8 cellular contexts compared by ENCODE assay signal in genomic region chr5:96434201-96434645, GRCh38. TPM values are rescaled to one million over a fixed set of nuclear protein-coding genes. Genes with fewer than 3 reads are reported as not detected.
DNase-seq lines count a peak whose midpoint lies in the region; ATAC-seq and TF ChIP-seq lines count a peak whose summit lies in the region.

No MANE protein-coding gene starts in this region.

- H3K9me3 ChIP-seq in thoracic aorta = no peaks in the 10 kb centered on the region

- no peak overlapping the region for H3K4me3 ChIP-seq in mesendoderm (ENCODE audit: low read length)
- no peak overlapping the region for H3K4me3 ChIP-seq in thoracic aorta

- no peak overlapping the region for H3K27ac ChIP-seq in mesendoderm (ENCODE audit: low read depth, low read length)
- no peak overlapping the region for H3K27ac ChIP-seq in thoracic aorta

- no peak overlapping the region for H2BK15ac ChIP-seq in mesendoderm (replicated peaks; ENCODE audit: low read depth)

- no peak overlapping the region for H2BK5ac ChIP-seq in mesendoderm (ENCODE audit: low read length)

- POLR2A ChIA-PET in GM10248 (lab: Yijun Ruan, JAX) (no interaction called here), WTC11 (lab: Charles Lee) (interaction anchor here (0.6 kb wide), 1 partner anchor 60 kb away, joined by 3 read pairs; no protein-coding TSS in a partner anchor)

- H3K36me3 ChIP-seq in mesendoderm (ENCODE audit: control insufficient read depth, insufficient read depth, low read length) (no peaks in the 10 kb centered on the region), thoracic aorta (no peaks in the 10 kb centered on the region)

- H3K27me3 Mint-ChIP-seq in WTC11 (ENCODE audit: low read depth) (peaks cover 56% of the 10 kb centered on the region), endothelial cell (ENCODE audit: unreplicated experiment) (peaks cover 14% of the 10 kb centered on the region)

- no peaks in the 10 kb centered on the region for H3K79me1 ChIP-seq in mesendoderm (ENCODE audit: low read length)

- H3K36me3 Mint-ChIP-seq in WTC11 = no peaks in the 10 kb centered on the region
- H3K36me3 Mint-ChIP-seq in endothelial cell (ENCODE audit: low read depth, unreplicated experiment) = no peaks in the 10 kb centered on the region

- peak; percentile 48 for DNase-seq in GM10248 (ENCODE audit: extremely low spot score)
- peak; percentile 34 for DNase-seq in NCI-H146 treated with DMSO at 0.1 percent for 48 hours (lab: John Stamatoyannopoulos, UW; ENCODE audit: unreplicated experiment)
- peak; percentile 89 for DNase-seq in WTC11 (ENCODE audit: low spot score)
- peak; percentile 82 for DNase-seq in endothelial cell (ENCODE audit: low spot score)
- DNase-seq in mesendoderm = peak; percentile 91
- peak; percentile 4 for DNase-seq in thoracic aorta (ENCODE audit: low spot score)

- ATAC-seq in HG02610 (IDR thresholded peaks at IDR 0.05; ENCODE audit: unreplicated experiment) (peak; percentile 75), WTC11 (peak; percentile 79), thoracic aorta (ENCODE audit: insufficient number of reproducible peaks, low FRiP score, low read depth) (no peak), HG02840 (IDR thresholded peaks at IDR 0.05; ENCODE audit: low FRiP score, unreplicated experiment) (no peak)

- H3K4ac ChIP-seq in mesendoderm (ENCODE audit: low read depth, low read length) = no peak overlapping the region

- H3K27ac Mint-ChIP-seq in WTC11 (no peak overlapping the region), endothelial cell (ENCODE audit: unreplicated experiment) (peak overlapping the region; percentile 3)

- no peak overlapping the region for H2AK5ac ChIP-seq in mesendoderm (ENCODE audit: low read length)

- H3K4me2 ChIP-seq in mesendoderm (ENCODE audit: low read length) = no peak overlapping the region

- TF ChIP-seq CTCF in GM10248 (IDR thresholded peaks at IDR 0.05; ENCODE audit: control extremely low read depth, extremely low read depth, low read depth, missing control alignments) = no peak
- TF ChIP-seq CTCF in WTC11 (IDR thresholded peaks at IDR 0.05) = no peak
- TF ChIP-seq CTCF in endothelial cell (IDR thresholded peaks at IDR 0.05; ENCODE audit: unreplicated experiment) = peak; percentile 14
- TF ChIP-seq CTCF in thoracic aorta (IDR thresholded peaks at IDR 0.05) = no peak

- no peak overlapping the region for H4K8ac ChIP-seq in mesendoderm (ENCODE audit: low read depth, low read length)

- H3K18ac ChIP-seq in mesendoderm (ENCODE audit: low read length) = no peak overlapping the region

- no peaks in the 10 kb centered on the region for H3K79me2 ChIP-seq in mesendoderm (ENCODE audit: control insufficient read depth, insufficient read depth, low read length)

- no peak overlapping the region for H3K9ac ChIP-seq in mesendoderm (ENCODE audit: low read length)

- no peak overlapping the region for H4K5ac ChIP-seq in mesendoderm (ENCODE audit: low read length)

- no peak overlapping the region for H3K56ac ChIP-seq in mesendoderm (ENCODE audit: low read length)

- CTCF ChIA-PET in GM10248 (lab: Yijun Ruan, JAX) (interaction anchor here (0.9 to 1.3 kb wide), 3 partner anchors 36 to 369 kb away, joined by 3 read pairs; no protein-coding TSS in a partner anchor), WTC11 (lab: Charles Lee) (interaction anchor here (0.6 to 1.5 kb wide), 7 partner anchors 28 to 229 kb away, joined by 3 to 5 read pairs (median 3); no protein-coding TSS in a partner anchor)

- peaks cover 6% of the 10 kb centered on the region for H3K27me3 ChIP-seq in mesendoderm (ENCODE audit: insufficient read depth, low read length, poor library complexity)
- peaks cover 11% of the 10 kb centered on the region for H3K27me3 ChIP-seq in thoracic aorta (replicated peaks; ENCODE audit: insufficient read depth)

- H3K4me1 Mint-ChIP-seq in WTC11 (peaks cover 41% of the 10 kb centered on the region), endothelial cell (ENCODE audit: unreplicated experiment) (peaks cover 26% of the 10 kb centered on the region)

- no CpG with 5 or more reads among the region's 11 CpGs for WGBS in mesendoderm (ENCODE audit: extremely low coverage, insufficient coverage, low lambda C conversion rate)

- no peak overlapping the region for H3K23ac ChIP-seq in mesendoderm (ENCODE audit: low read length)

- H3K4me3 Mint-ChIP-seq in WTC11 = peak overlapping the region; percentile 88
- H3K4me3 Mint-ChIP-seq in endothelial cell (ENCODE audit: unreplicated experiment) = no peak overlapping the region

- H3K4me1 ChIP-seq in mesendoderm (ENCODE audit: control insufficient read depth, low read depth, low read length) (no peaks in the 10 kb centered on the region), thoracic aorta (ENCODE audit: control insufficient read depth in 1 of 2, low read depth in 2 of 2) (peaks cover 13 to 31% of the 10 kb centered on the region in 2 donors)

- no peak overlapping the region for H2BK120ac ChIP-seq in mesendoderm (ENCODE audit: low read depth, low read length)

- H3K9me3 Mint-ChIP-seq in WTC11 = no peaks in the 10 kb centered on the region
- H3K9me3 Mint-ChIP-seq in endothelial cell (ENCODE audit: unreplicated experiment) = no peaks in the 10 kb centered on the region

TF ChIP-seq in WTC11, 78 proteins besides CTCF, POLR2A, EP300 and RAD21 (continues in another document):
- TF ChIP-seq PREB (CRISPR knock-in tag; IDR thresholded peaks at IDR 0.05; ENCODE audit: borderline replicate concordance) (no peak), KAT7 (CRISPR knock-in tag; IDR thresholded peaks at IDR 0.05; ENCODE audit: borderline replicate concordance) (0 out of 2 replicates have a peak, but pooled peaks have one; percentile 37), JAZF1 (CRISPR knock-in tag; IDR thresholded peaks at IDR 0.05) (no peak), ZNF512 (CRISPR knock-in tag; IDR thresholded peaks at IDR 0.05; ENCODE audit: borderline replicate concordance) (0 out of 2 replicates have a peak, but pooled peaks have one; percentile 60), ETV6 (CRISPR knock-in tag; IDR thresholded peaks at IDR 0.05) (peak; percentile 98), ZNF138 (CRISPR knock-in tag; conservative IDR thresholded peaks at IDR 0.05) (no peak), MXD4 (CRISPR knock-in tag; IDR thresholded peaks at IDR 0.05; ENCODE audit: borderline replicate concordance) (no peak), ZMAT4 (CRISPR knock-in tag; IDR thresholded peaks at IDR 0.05) (no peak), MLX (CRISPR knock-in tag; IDR thresholded peaks at IDR 0.05) (no peak), ESRRA (CRISPR knock-in tag; IDR thresholded peaks at IDR 0.05; ENCODE audit: borderline replicate concordance) (peak; percentile 79; the same call in 1 of the 2 replicates), ATF1 (CRISPR knock-in tag; IDR thresholded peaks at IDR 0.05) (no peak), ZNF219 (CRISPR knock-in tag; IDR thresholded peaks at IDR 0.05; ENCODE audit: borderline replicate concordance) (peak; percentile 87; the same call in 1 of the 2 replicates), NR3C1 (CRISPR knock-in tag; conservative IDR thresholded peaks at IDR 0.05; ENCODE audit: low read depth) (0 out of 2 replicates have a peak, but pooled peaks have one; percentile 74), ELF4 (CRISPR knock-in tag; IDR thresholded peaks at IDR 0.05; ENCODE audit: low read depth) (no peak)

RNA-seq across cellular contexts. Expression of gene PCSK1, which starts 1.2 kb away (rescaled TPM):
- total RNA-seq in WTC11 (2021) = 2.7 to 4.5 TPM (median 3.6 TPM) in 3 replicates
- 0.41 TPM for total RNA-seq in endothelial cell (ENCODE audit: unreplicated experiment)
- polyA plus RNA-seq in mesendoderm (2013, experiment 1 of 2) = 0.52 TPM
- polyA plus RNA-seq in mesendoderm (2013, experiment 2 of 2) = 0.50 TPM
- total RNA-seq in thoracic aorta = 1 to 10 TPM in 1 of 2 donors, under 1 TPM in 1; 0.14 to 3.2 TPM

Comparison
In these comparisons a context has a peak if more than half of its experiments do, and no peak if none do; other contexts are left out.
1. DNase-seq: peak in every context shown above with its lines; median percentile 91 in mesendoderm; 89 in WTC11; 82 in endothelial cell; 48 in GM10248; 34 in NCI-H146 treated with DMSO at 0.1 percent for 48 hours; 4 in thoracic aorta.
2. ATAC-seq: peak in HG02610 (single experiment) and WTC11 (single experiment); none in thoracic aorta (single experiment) and HG02840 (single experiment).